Comparison of ENCODE assay signal across 8 cellular contexts in the genomic region with DNA sequence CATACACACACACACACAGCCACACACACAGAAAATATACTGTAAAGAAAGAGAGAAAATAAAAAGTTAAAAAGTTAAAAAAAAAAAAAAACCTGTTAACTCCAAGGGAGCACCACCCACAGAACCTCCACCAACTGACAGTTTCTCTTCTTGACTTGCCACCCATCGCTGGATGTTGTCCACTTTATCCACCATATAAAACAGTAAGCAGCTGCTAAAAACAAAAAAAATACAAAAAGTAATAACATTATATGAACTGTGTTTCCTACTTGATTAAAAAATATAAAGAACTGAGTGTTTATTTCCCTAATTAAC. TPM values are rescaled to one million over a fixed set of nuclear protein-coding genes. Genes with fewer than 3 reads are reported as not detected.
DNase-seq lines count a peak whose midpoint lies in the region; ATAC-seq and TF ChIP-seq lines count a peak whose summit lies in the region.

No MANE protein-coding gene starts in this region.

- H3K9me3 ChIP-seq in left ventricle myocardium inferior (replicated peaks) (no peaks in the 10 kb centered on the region), body of pancreas (no peaks in the 10 kb centered on the region), mononuclear cell (ENCODE audit: low read depth, low read length) (no peaks in the 10 kb centered on the region)

- ATAC-seq in Right ventricle myocardium inferior (no peak), body of pancreas (no peak), GM19463 (IDR thresholded peaks at IDR 0.05; ENCODE audit: unreplicated experiment) (no peak), HG03175 (IDR thresholded peaks at IDR 0.05; ENCODE audit: unreplicated experiment) (no peak), GM21360 (IDR thresholded peaks at IDR 0.05; ENCODE audit: unreplicated experiment) (no peak)

- no peaks in the 10 kb centered on the region for H3K27me3 ChIP-seq in left ventricle myocardium inferior (ENCODE audit: low read depth)
- no peaks in the 10 kb centered on the region for H3K27me3 ChIP-seq in body of pancreas
- peaks cover 24% of the 10 kb centered on the region for H3K27me3 ChIP-seq in mononuclear cell (ENCODE audit: insufficient read depth, low read length)

- intact Hi-C loops in left ventricle myocardium inferior (cut with micrococcal nuclease), result no loop called here
- intact Hi-C loops in Right ventricle myocardium inferior (cut with DNase I), result no loop called here
- intact Hi-C loops in body of pancreas (cut with DNase I), result loop anchor here (5.0 kb wide), 1 partner anchor 37 kb away; no protein-coding TSS in a partner anchor

- no peak for TF ChIP-seq CTCF in left ventricle myocardium inferior (IDR thresholded peaks at IDR 0.05; ENCODE audit: borderline replicate concordance)
- no peak for TF ChIP-seq CTCF in body of pancreas (IDR thresholded peaks at IDR 0.05)

- no peak for TF ChIP-seq POLR2A in body of pancreas (IDR thresholded peaks at IDR 0.05)

- no peaks in the 10 kb centered on the region for H3K36me3 ChIP-seq in left ventricle myocardium inferior
- no peaks in the 10 kb centered on the region for H3K36me3 ChIP-seq in body of pancreas (replicated peaks in 1 of 2; ENCODE audit: insufficient read depth in 1 of 2, low read depth in 2 of 2)

- WGBS in body of pancreas, 2 donors, result 27 to 31% methylated on average over 1 of the region's 1 CpG

- H3K4me3 ChIP-seq in left ventricle myocardium inferior, result peak overlapping the region; percentile 81
- peak overlapping the region in 1 of 2 donors; percentile 56 for H3K4me3 ChIP-seq in body of pancreas
- peak overlapping the region; percentile 69 for H3K4me3 ChIP-seq in mononuclear cell (ENCODE audit: low read length)

- DNase-seq in left ventricle myocardium inferior (no peak), Right ventricle myocardium inferior (ENCODE audit: missing footprints) (no peak), body of pancreas (no peak), SKM-1 (lab: John Stamatoyannopoulos, UW; ENCODE audit: unreplicated experiment) (no peak)

- H3K4me1 ChIP-seq in left ventricle myocardium inferior, result peaks cover 80% of the 10 kb centered on the region
- peaks cover 64% of the 10 kb centered on the region for H3K4me1 ChIP-seq in body of pancreas
- peaks cover 30% of the 10 kb centered on the region for H3K4me1 ChIP-seq in mononuclear cell (ENCODE audit: insufficient read depth, low read length)

- H3K27ac ChIP-seq in left ventricle myocardium inferior (replicated peaks) (peak overlapping the region; percentile 95), body of pancreas (peak overlapping the region in 3 of 4 donors; percentile 88 to 94 (median 89))

RNA-seq across cellular contexts. Expression of gene PURA, which starts 1.2 kb away (rescaled TPM):
- total RNA-seq in left ventricle myocardium inferior (26.6 TPM), Right ventricle myocardium inferior (22.2 TPM), body of pancreas (10 to 100 TPM; 29.1 to 34.6 TPM), mononuclear cell (6.5 TPM)

RNA-seq across cellular contexts. Expression of gene IGIP, which starts 10.6 kb away (rescaled TPM):
- total RNA-seq in left ventricle myocardium inferior (12.0 TPM), Right ventricle myocardium inferior (10.1 TPM), body of pancreas (10 to 100 TPM in 1 of 2 donors, 1 to 10 TPM in 1; 6.3 to 16.6 TPM), mononuclear cell (2.3 TPM)

RNA-seq across cellular contexts. Expression of gene CYSTM1, which starts 59.8 kb away (rescaled TPM):
- total RNA-seq in left ventricle myocardium inferior (93.3 TPM), Right ventricle myocardium inferior (67.0 TPM), body of pancreas (10 to 100 TPM; 56.8 to 97.2 TPM), mononuclear cell (5.6 TPM)
